In genomic region chr1:171884475-171884874, GRCh38 we compare ENCODE assay signal across 1 cellular context.
TF ChIP-seq lines count a peak whose summit lies in the region.

No MANE protein-coding gene starts in this region.

TF ChIP-seq in GM12878, 131 proteins besides CTCF, POLR2A, EP300 and RAD21 (continued from another document):
- no peak for TF ChIP-seq RELB (IDR thresholded peaks at IDR 0.05; ENCODE audit: low read depth)
- peak; percentile 9; the same call in 1 of the 2 replicates for TF ChIP-seq CREM (IDR thresholded peaks at IDR 0.05; ENCODE audit: low read depth)
- TF ChIP-seq RUNX3 (IDR thresholded peaks at IDR 0.05; ENCODE audit: low read length), result peak; percentile 72
- no peak for TF ChIP-seq PAX5 (IDR thresholded peaks at IDR 0.05; ENCODE audit: borderline replicate concordance, low read depth, low read length)
- TF ChIP-seq NR2F1 (conservative IDR thresholded peaks at IDR 0.05), result no peak
